17 cellular contexts compared by ENCODE assay signal in the genomic region with DNA sequence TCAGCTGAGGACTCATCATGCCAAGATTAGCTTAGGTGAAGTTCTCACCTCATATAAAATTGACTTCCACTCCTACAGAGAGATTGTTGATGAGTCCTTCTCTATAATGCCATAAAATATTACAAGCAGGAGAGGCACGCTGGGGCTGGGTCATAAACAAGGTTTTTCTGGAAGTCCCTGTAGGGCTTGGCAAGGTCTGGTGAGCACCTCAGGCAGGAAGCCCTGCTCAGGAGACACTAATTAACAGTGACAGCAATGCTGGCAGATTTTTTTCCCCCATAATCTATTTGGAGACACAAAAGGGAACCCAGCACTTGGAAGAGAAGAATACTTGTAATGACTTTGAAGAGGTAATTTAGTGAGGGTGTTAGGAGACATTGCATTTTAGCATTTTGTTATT.
"Had no signal": no experiment of that assay in that cellular context is flagged by ENCODE, and none has a peak within 500 bp of the region (broad histone marks: within the 10 kb centered on the region; RNA-seq: fewer than 3 reads in every experiment).

No MANE protein-coding gene starts in this region.

- H3K27me3 ChIP-seq: adrenal gland, upper lobe of right lung had no signal

- H3K9me3 ChIP-seq: adrenal gland, gastroesophageal sphincter, suprapubic skin, upper lobe of right lung had no signal

- H3K4me3 ChIP-seq: adrenal gland, gastroesophageal sphincter, suprapubic skin, upper lobe of right lung had no signal

- ATAC-seq: effector memory CD8-positive, alpha-beta T cell; gastroesophageal sphincter; left ventricle myocardium superior; stimulated activated naive CD8-positive, alpha-beta T cell treated with anti-CD3 and anti-CD28 coated beads, Interleukin-15, Interleukin-2, amounts not matched to agents 100 U/mL and 50 U/mL, for 24 hours; upper lobe of right lung; WTC11 had no signal

- H3K27ac ChIP-seq: adrenal gland, epithelial cell of prostate, gastroesophageal sphincter, suprapubic skin, upper lobe of right lung had no signal

- H3K36me3 ChIP-seq: adrenal gland, gastroesophageal sphincter, suprapubic skin, upper lobe of right lung had no signal

- DNase-seq: activated CD4-positive, alpha-beta T cell treated with anti-CD3 and anti-CD28 coated beads, Interleukin-2, amount 10 ng/mL, durations not matched to agents 24 days and 14 days; activated naive CD4-positive, alpha-beta T cell treated with anti-CD3 and anti-CD28 coated beads, Interleukin-2, amount 50 U/mL, for 16 hours; activated T-cell treated with anti-CD3 and anti-CD28 coated beads for 4 hours; adrenal gland; effector memory CD8-positive, alpha-beta T cell; left ventricle myocardium superior; mesenchymal stem cell; stimulated activated CD4-positive, alpha-beta T cell treated with anti-CD3 and anti-CD28 coated beads, Interleukin-12 subunit alpha, Interleukin-12 subunit beta, amount 100 ng/mL, for 4 hours; stimulated activated CD4-positive, alpha-beta T cell treated with anti-CD3 and anti-CD28 coated beads, Interleukin-4, amount 100 ng/mL, for 1 hour; stimulated activated CD8-positive, alpha-beta memory T cell treated with anti-CD3 and anti-CD28 coated beads, Interleukin-4, amount 100 ng/mL, for 48 hours; stimulated activated naive CD8-positive, alpha-beta T cell treated with anti-CD3 and anti-CD28 coated beads, Interleukin-15, Interleukin-2, amounts not matched to agents 100 U/mL and 50 U/mL, for 24 hours; T1000; upper lobe of right lung had no signal
